1 cellular context compared by ENCODE assay signal in the genomic region with DNA sequence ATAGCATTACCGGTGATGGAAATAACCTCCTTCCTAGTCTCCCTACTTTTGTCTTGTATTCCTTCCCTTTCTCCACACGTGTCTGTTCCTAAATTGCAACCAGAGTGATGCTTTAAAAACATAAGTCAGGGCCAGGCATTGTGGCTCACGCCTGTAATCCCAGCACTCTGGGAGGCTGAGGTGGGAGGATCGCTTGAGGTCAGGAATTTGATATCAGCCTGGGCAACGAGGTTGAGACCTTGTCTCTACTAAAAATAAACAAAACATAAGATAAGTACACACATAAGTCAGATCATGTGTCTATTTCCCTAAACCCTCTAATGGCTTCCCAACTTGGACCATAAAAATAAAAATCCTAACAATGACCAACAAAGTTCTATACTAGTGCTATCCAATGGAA.
TF ChIP-seq lines count a peak whose summit lies in the region.

No MANE protein-coding gene starts in this region.

TF ChIP-seq in HEK293, 187 proteins besides CTCF, POLR2A, EP300 and RAD21 (continued from another document):
- TF ChIP-seq, protein P1, sequence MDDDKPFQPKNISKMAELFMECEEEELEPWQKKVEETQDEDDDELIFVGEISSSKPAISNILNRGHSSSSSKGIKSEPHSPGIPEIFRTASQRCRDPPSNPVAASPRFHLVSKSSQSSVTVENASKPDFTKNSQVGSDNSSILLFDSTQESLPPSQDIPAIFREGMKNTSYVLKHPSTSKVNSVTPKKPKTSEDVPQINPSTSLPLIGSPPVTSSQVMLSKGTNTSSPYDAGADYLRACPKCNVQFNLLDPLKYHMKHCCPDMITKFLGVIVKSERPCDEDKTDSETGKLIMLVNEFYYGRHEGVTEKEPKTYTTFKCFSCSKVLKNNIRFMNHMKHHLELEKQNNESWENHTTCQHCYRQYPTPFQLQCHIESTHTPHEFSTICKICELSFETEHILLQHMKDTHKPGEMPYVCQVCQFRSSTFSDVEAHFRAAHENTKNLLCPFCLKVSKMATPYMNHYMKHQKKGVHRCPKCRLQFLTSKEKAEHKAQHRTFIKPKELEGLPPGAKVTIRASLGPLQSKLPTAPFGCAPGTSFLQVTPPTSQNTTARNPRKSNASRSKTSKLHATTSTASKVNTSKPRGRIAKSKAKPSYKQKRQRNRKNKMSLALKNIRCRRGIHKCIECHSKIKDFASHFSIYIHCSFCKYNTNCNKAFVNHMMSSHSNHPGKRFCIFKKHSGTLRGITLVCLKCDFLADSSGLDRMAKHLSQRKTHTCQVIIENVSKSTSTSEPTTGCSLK (tag by site-specific recombination; IDR thresholded peaks at IDR 0.05) = no peak
- TF ChIP-seq ZNF19 (tag by site-specific recombination; IDR thresholded peaks at IDR 0.05; ENCODE audit: low read depth) = no peak
